8 cellular contexts compared by ENCODE assay signal in genomic region chr6:11096109-11096508, GRCh38. TPM values are rescaled to one million over a fixed set of nuclear protein-coding genes. Genes with fewer than 3 reads are reported as not detected.
DNase-seq lines count a peak whose midpoint lies in the region; ATAC-seq and TF ChIP-seq lines count a peak whose summit lies in the region.

No MANE protein-coding gene starts in this region.

- H2BK120ac ChIP-seq in trophoblast cell (ENCODE audit: insufficient read depth, low read length, poor library complexity): no peak overlapping the region

- H2AK5ac ChIP-seq in trophoblast cell (ENCODE audit: low read length): no peak overlapping the region

- H3K9me3 ChIP-seq in cardiac muscle cell (ENCODE audit: low read depth) (no peaks in the 10 kb centered on the region), trophoblast cell (ENCODE audit: insufficient read depth, low read depth, low read length) (no peaks in the 10 kb centered on the region)

- no peak overlapping the region for H3K14ac ChIP-seq in trophoblast cell (ENCODE audit: low read length)

- DNase-seq in cardiac muscle cell (ENCODE audit: low read depth in 1 of 2, low spot score in 1 of 2) (peak; percentile 18 to 90), left cardiac atrium (no peak), NCI-H748 (lab: John Stamatoyannopoulos, UW; ENCODE audit: unreplicated experiment) (peak; percentile 56), cardiac fibroblast (ENCODE audit: low read depth in 2 of 2) (peak; percentile 79 to 80), trophoblast cell (peak; percentile 8 to 55), GM19240 (ENCODE audit: insufficient read length, low spot score) (no peak), NCI-H510A treated with DMSO at 0.1 percent for 48 hours (lab: John Stamatoyannopoulos, UW) (no peak)

- TF ChIP-seq CTCF in cardiac muscle cell (IDR thresholded peaks at IDR 0.05; ENCODE audit: low read depth, low read length) (no peak), cardiac fibroblast (IDR thresholded peaks at IDR 0.05; ENCODE audit: low read depth, low read length) (no peak)

- no peak overlapping the region for H2BK12ac ChIP-seq in trophoblast cell (ENCODE audit: low read length)

- no peak overlapping the region for H4K12ac ChIP-seq in trophoblast cell (ENCODE audit: low read depth, low read length)

- H3K18ac ChIP-seq in trophoblast cell (ENCODE audit: low read length): no peak overlapping the region

- no peaks in the 10 kb centered on the region for H3K27me3 ChIP-seq in cardiac muscle cell
- no peaks in the 10 kb centered on the region for H3K27me3 ChIP-seq in trophoblast cell (ENCODE audit: insufficient read depth, low read length)

- intact Hi-C loops in left cardiac atrium (cut with DNase I): no loop called here

- no peak overlapping the region for H3K27ac ChIP-seq in cardiac muscle cell
- no peak overlapping the region for H3K27ac ChIP-seq in trophoblast cell (ENCODE audit: low read depth, low read length)

- peaks cover 17% of the 10 kb centered on the region for H3K79me2 ChIP-seq in trophoblast cell (ENCODE audit: control insufficient read depth, insufficient read depth, low read length, poor library complexity)

- H3K79me1 ChIP-seq in trophoblast cell (ENCODE audit: low read length): peaks cover 18% of the 10 kb centered on the region

- no peak overlapping the region for H2AFZ ChIP-seq in trophoblast cell (ENCODE audit: insufficient read depth, low read length, poor library complexity)

- no peak overlapping the region for H4K8ac ChIP-seq in trophoblast cell (ENCODE audit: low read depth, low read length)

- no peak overlapping the region for H3K4me3 ChIP-seq in cardiac muscle cell
- H3K4me3 ChIP-seq in cardiac fibroblast (replicated peaks in 1 of 2; ENCODE audit: low read depth in 2 of 2, low read length in 2 of 2): peak overlapping the region in 1 of 2 donors; percentile 99
- no peak overlapping the region for H3K4me3 ChIP-seq in trophoblast cell (ENCODE audit: low read depth, low read length)

- no peak overlapping the region for H4K91ac ChIP-seq in trophoblast cell (ENCODE audit: low read depth, low read length)

- peak overlapping the region; percentile 78 for H3K4ac ChIP-seq in trophoblast cell (ENCODE audit: low read depth, low read length)

- H3K36me3 ChIP-seq in cardiac muscle cell (no peaks in the 10 kb centered on the region), trophoblast cell (ENCODE audit: control insufficient read depth in 1 of 2, insufficient read depth in 2 of 2, low read length in 2 of 2) (peaks cover 0 to 4% of the 10 kb centered on the region in 2 experiments)

- H2BK5ac ChIP-seq in trophoblast cell (ENCODE audit: low read depth, low read length, poor library complexity): no peak overlapping the region

- H3K4me1 ChIP-seq in cardiac muscle cell (ENCODE audit: low read depth) (no peaks in the 10 kb centered on the region), trophoblast cell (ENCODE audit: control insufficient read depth in 1 of 2, insufficient read depth in 2 of 2, low read length in 2 of 2) (peaks cover 2 to 7% of the 10 kb centered on the region in 2 experiments)

- no CpG with 5 or more reads among the region's 4 CpGs for WGBS in trophoblast cell (ENCODE audit: extremely low coverage, insufficient coverage, insufficient read length)

- no peak overlapping the region for H3K9ac ChIP-seq in trophoblast cell (ENCODE audit: low read length)

- H3K23ac ChIP-seq in trophoblast cell (ENCODE audit: low read length): no peak overlapping the region

- ATAC-seq in left cardiac atrium (no peak), HG03045 (IDR thresholded peaks at IDR 0.05; ENCODE audit: unreplicated experiment) (no peak)

- peak overlapping the region; percentile 47 for H3K4me2 ChIP-seq in trophoblast cell (ENCODE audit: low read length)

RNA-seq across cellular contexts. Expression of gene SMIM13, which starts 2.5 kb away (rescaled TPM):
- total RNA-seq in cardiac muscle cell: 8.6 and 8.9 TPM in 2 replicates
- polyA plus RNA-seq in cardiac muscle cell: 9.6 and 13.6 TPM in 2 replicates
- total RNA-seq in left cardiac atrium: 10 to 100 TPM; 10.9 to 11.3 TPM
- polyA plus RNA-seq in trophoblast cell (2013): 26.5 and 28.9 TPM in 2 replicates

RNA-seq across cellular contexts. Expression of gene ERVFRD-1, which starts 15.4 kb away (rescaled TPM):
- total RNA-seq in cardiac muscle cell: not detected in 2 replicates
- 0.05 TPM in 1 of 2 replicates, not detected in the other for polyA plus RNA-seq in cardiac muscle cell
- total RNA-seq in left cardiac atrium: under 1 TPM in 1 of 2 donors, not detected in 1; 0.09 TPM
- 216 and 232 TPM in 2 replicates for polyA plus RNA-seq in trophoblast cell (2013)

RNA-seq across cellular contexts. Expression of gene ELOVL2, which starts 52.0 kb away (rescaled TPM):
- total RNA-seq in cardiac muscle cell: 0.06 and 0.63 TPM in 2 replicates
- polyA plus RNA-seq in cardiac muscle cell: 0.12 TPM in 1 of 2 replicates, not detected in the other
- total RNA-seq in left cardiac atrium: 1 to 10 TPM; 1.2 to 2.3 TPM
- 0.90 and 1.0 TPM in 2 replicates for polyA plus RNA-seq in trophoblast cell (2013)

Comparison
In these comparisons a context has a peak if more than half of its experiments do, and no peak if none do; other contexts are left out.
1. DNase-seq: peak in cardiac muscle cell (2 of 2), NCI-H748 (single experiment), cardiac fibroblast (2 of 2) and trophoblast cell (2 of 2); none in left cardiac atrium (single experiment), GM19240 (single experiment) and NCI-H510A treated with DMSO at 0.1 percent for 48 hours (single experiment).